ENCODE assay signal across 2 cellular contexts in the genomic region with DNA sequence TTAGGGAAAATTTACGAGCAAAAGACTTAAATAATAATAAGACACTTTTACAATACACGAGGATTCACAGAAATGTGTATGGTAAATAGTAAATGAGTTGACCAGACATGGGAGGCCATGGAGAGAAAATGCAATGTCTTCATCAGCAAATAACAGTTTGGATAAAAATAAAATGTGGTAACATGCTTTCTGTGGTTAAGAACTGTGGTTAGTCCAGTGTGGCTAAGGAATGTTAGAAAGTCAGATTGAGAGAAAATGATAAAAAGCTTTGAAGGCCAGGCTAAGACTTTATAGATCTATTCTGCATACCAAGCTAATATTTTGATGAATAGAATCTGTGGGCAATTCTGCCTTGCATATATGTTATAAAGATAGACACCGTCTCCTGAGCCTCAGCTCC.
TF ChIP-seq lines count a peak whose summit lies in the region.

No MANE protein-coding gene starts in this region.

TF ChIP-seq in GM23338, 12 proteins besides CTCF, POLR2A, EP300 and RAD21 (continued from another document):
- TF ChIP-seq REST (IDR thresholded peaks at IDR 0.05; ENCODE audit: unreplicated experiment) (no peak), EZH2phosphoT487 (IDR thresholded peaks at IDR 0.05; ENCODE audit: unreplicated experiment) (no peak), POLR2AphosphoS5 (IDR thresholded peaks at IDR 0.05; ENCODE audit: low read depth) (no peak), CREB1 (CRISPR knock-in tag; IDR thresholded peaks at IDR 0.05; ENCODE audit: low read depth) (no peak), NANOG (IDR thresholded peaks at IDR 0.05; ENCODE audit: borderline replicate concordance) (no peak), ZNF462 (CRISPR knock-in tag; IDR thresholded peaks at IDR 0.05) (no peak), ZNF114 (CRISPR knock-in tag; IDR thresholded peaks at IDR 0.05) (no peak), ETS1 (IDR thresholded peaks at IDR 0.05) (no peak), ZNF331 (CRISPR knock-in tag; IDR thresholded peaks at IDR 0.05; ENCODE audit: low read depth) (no peak)

TF ChIP-seq in WTC11, 78 proteins besides CTCF, POLR2A, EP300 and RAD21 (continued from another document):
- TF ChIP-seq, protein P1, sequence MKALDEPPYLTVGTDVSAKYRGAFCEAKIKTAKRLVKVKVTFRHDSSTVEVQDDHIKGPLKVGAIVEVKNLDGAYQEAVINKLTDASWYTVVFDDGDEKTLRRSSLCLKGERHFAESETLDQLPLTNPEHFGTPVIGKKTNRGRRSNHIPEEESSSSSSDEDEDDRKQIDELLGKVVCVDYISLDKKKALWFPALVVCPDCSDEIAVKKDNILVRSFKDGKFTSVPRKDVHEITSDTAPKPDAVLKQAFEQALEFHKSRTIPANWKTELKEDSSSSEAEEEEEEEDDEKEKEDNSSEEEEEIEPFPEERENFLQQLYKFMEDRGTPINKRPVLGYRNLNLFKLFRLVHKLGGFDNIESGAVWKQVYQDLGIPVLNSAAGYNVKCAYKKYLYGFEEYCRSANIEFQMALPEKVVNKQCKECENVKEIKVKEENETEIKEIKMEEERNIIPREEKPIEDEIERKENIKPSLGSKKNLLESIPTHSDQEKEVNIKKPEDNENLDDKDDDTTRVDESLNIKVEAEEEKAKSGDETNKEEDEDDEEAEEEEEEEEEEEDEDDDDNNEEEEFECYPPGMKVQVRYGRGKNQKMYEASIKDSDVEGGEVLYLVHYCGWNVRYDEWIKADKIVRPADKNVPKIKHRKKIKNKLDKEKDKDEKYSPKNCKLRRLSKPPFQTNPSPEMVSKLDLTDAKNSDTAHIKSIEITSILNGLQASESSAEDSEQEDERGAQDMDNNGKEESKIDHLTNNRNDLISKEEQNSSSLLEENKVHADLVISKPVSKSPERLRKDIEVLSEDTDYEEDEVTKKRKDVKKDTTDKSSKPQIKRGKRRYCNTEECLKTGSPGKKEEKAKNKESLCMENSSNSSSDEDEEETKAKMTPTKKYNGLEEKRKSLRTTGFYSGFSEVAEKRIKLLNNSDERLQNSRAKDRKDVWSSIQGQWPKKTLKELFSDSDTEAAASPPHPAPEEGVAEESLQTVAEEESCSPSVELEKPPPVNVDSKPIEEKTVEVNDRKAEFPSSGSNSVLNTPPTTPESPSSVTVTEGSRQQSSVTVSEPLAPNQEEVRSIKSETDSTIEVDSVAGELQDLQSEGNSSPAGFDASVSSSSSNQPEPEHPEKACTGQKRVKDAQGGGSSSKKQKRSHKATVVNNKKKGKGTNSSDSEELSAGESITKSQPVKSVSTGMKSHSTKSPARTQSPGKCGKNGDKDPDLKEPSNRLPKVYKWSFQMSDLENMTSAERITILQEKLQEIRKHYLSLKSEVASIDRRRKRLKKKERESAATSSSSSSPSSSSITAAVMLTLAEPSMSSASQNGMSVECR (CRISPR knock-in tag; IDR thresholded peaks at IDR 0.05; ENCODE audit: borderline replicate concordance), result no peak
- TF ChIP-seq EMX1 (CRISPR knock-in tag; IDR thresholded peaks at IDR 0.05) (no peak), SP1 (CRISPR knock-in tag; conservative IDR thresholded peaks at IDR 0.05) (no peak)
TF ChIP-seq in WTC11: peak in this region for 0.
